ENCODE assay signal across 25 cellular contexts in genomic region chr15:98771444-98772059, GRCh38.
DNase-seq lines count a peak whose midpoint lies in the region; ATAC-seq and TF ChIP-seq lines count a peak whose summit lies in the region.
"Had no signal": no experiment of that assay in that cellular context is flagged by ENCODE, and none has a peak within 500 bp of the region (broad histone marks: within the 10 kb centered on the region; RNA-seq: fewer than 3 reads in every experiment).

No MANE protein-coding gene starts in this region.

- H3K4me3 ChIP-seq in right cardiac atrium (ENCODE audit: low read length): no peak overlapping the region
- H3K4me3 ChIP-seq: breast epithelium, gastroesophageal sphincter, K562, smooth muscle cell, uterus had no signal

- H3K4me1 ChIP-seq in right cardiac atrium (ENCODE audit: control insufficient read depth, insufficient read depth, low read length): peaks cover 13% of the 10 kb centered on the region

- DNase-seq in right cardiac atrium (no peak), left ventricle myocardium superior (no peak), iris pigment epithelial cell (ENCODE audit: low read depth) (peak; percentile 34), GF-D8 (lab: John Stamatoyannopoulos, UW) (no peak), cerebellar nuclear complex (lab: John Stamatoyannopoulos, UW) (no peak), NCI-H146 (lab: John Stamatoyannopoulos, UW) (no peak)
- DNase-seq in activated effector memory CD4-positive, alpha-beta T cell treated with anti-CD3 and anti-CD28 coated beads, Interleukin-2, amount 50 U/mL, for 16 hours: no peak
- DNase-seq: ACHN; activated CD4-positive, alpha-beta memory T cell treated with anti-CD3 and anti-CD28 coated beads, Interleukin-2, amount 10 ng/mL, durations not matched to agents 7 days and 5 days; activated naive CD8-positive, alpha-beta T cell treated with anti-CD3 and anti-CD28 coated beads for 36 hours; activated T-cell treated with anti-CD3 and anti-CD28 coated beads, Interleukin-2, amount 50 U/mL, for 24 hours; CD4-positive, alpha-beta memory T cell; DMS79; left cardiac atrium; midbrain; NCI-H2029; NCI-H446 treated with DMSO at 0.1 percent for 48 hours; stimulated activated CD4-positive, alpha-beta T cell treated with anti-CD3 and anti-CD28 coated beads, Interleukin-4, amount 100 ng/mL, for 24 hours; uterus had no signal

- peak; percentile 17 for TF ChIP-seq CTCF in VCaP (conservative IDR thresholded peaks at IDR 0.05)

- peak overlapping the region; percentile 32 for H3K27ac ChIP-seq in right cardiac atrium (ENCODE audit: low read length)
- H3K27ac ChIP-seq in VCaP: peak overlapping the region; percentile 17
- H3K27ac ChIP-seq: breast epithelium, epithelial cell of prostate, gastroesophageal sphincter, uterus had no signal

- H3K9me3 ChIP-seq in right cardiac atrium (ENCODE audit: control insufficient read depth, low read length): no peaks in the 10 kb centered on the region
- H3K9me3 ChIP-seq: breast epithelium, gastroesophageal sphincter, uterus had no signal

- H3K27me3 ChIP-seq in right cardiac atrium (ENCODE audit: control insufficient read depth, insufficient read depth): no peaks in the 10 kb centered on the region
- H3K27me3 ChIP-seq: breast epithelium, gastroesophageal sphincter, uterus had no signal

- 63% methylated on average over 6 of the region's 6 CpGs for WGBS in right cardiac atrium

- intact Hi-C loops in right cardiac atrium (cut with DNase I) (loop anchor here in 3 of 4 donors (10.0 kb wide), 2 partner anchors 117 to 293 kb away; no protein-coding TSS in a partner anchor), left ventricle myocardium superior (cut with micrococcal nuclease) (no loop called here)

- no peak for ATAC-seq in right cardiac atrium
- ATAC-seq in left ventricle myocardium superior: no peak
- ATAC-seq: gastroesophageal sphincter, K562 had no signal
